29 cellular contexts compared by ENCODE assay signal in genomic region chr20:51265366-51265765, GRCh38.
"Had no signal": no experiment of that assay in that cellular context is flagged by ENCODE, and none has a peak within 500 bp of the region (broad histone marks: within the 10 kb centered on the region; RNA-seq: fewer than 3 reads in every experiment).

No MANE protein-coding gene starts in this region.

- H3K4me3 ChIP-seq: ascending aorta, cardiac muscle cell, PC-9 had no signal

- H3K4me1 ChIP-seq: ascending aorta had no signal

- H3K9ac ChIP-seq: KMS-11 had no signal

- H3K36me3 ChIP-seq: ascending aorta, cardiac muscle cell had no signal

- H3K27me3 ChIP-seq: ascending aorta, cardiac muscle cell had no signal

- H3K9me3 Mint-ChIP-seq: activated T-helper 2 cell treated with anti-CD3 and anti-CD28 coated beads, Interferon-gamma antibody, Interleukin-2, Interleukin-4, amounts not matched to agents 10 μg/mL and 5 μg/mL and 100 μg/mL, durations not matched to agents 14 hours and 24 hours and 36 hours had no signal

- H3K27me3 Mint-ChIP-seq: activated CD4-positive, alpha-beta T cell treated with anti-CD3 and anti-CD28 coated beads, Interleukin-2, amount 10 ng/mL, durations not matched to agents 7 days and 5 days had no signal

- H3K27ac ChIP-seq: ascending aorta, cardiac muscle cell, KMS-11, PC-9 had no signal

- H3K4me1 Mint-ChIP-seq: activated CD4-positive, alpha-beta T cell treated with anti-CD3 and anti-CD28 coated beads, Interleukin-2, amount 10 ng/mL, durations not matched to agents 7 days and 5 days; activated naive CD4-positive, alpha-beta T cell treated with anti-CD3 and anti-CD28 coated beads, Interleukin-2, amount 50 U/mL, for 24 hours; activated naive CD8-positive, alpha-beta T cell treated with anti-CD3 and anti-CD28 coated beads, Interleukin-2, amount 10 ng/mL, durations not matched to agents 7 days and 5 days; central memory CD8-positive, alpha-beta T cell had no signal

- DNase-seq: activated CD4-positive, alpha-beta T cell treated with anti-CD3 and anti-CD28 coated beads, Interleukin-2, amount 10 ng/mL, durations not matched to agents 7 days and 5 days; activated CD4-positive, alpha-beta T cell treated with anti-CD3 and anti-CD28 coated beads, Interleukin-2, amount 50 U/mL, for 48 hours; activated CD8-positive, alpha-beta T cell treated with anti-CD3 and anti-CD28 coated beads, Interleukin-2, amount 10 ng/mL, durations not matched to agents 7 days and 5 days; activated gamma-delta T cell; activated naive CD4-positive, alpha-beta T cell treated with Interleukin-2 at 50 U/mL for 16 hours; activated naive CD8-positive, alpha-beta T cell treated with anti-CD3 and anti-CD28 coated beads, Interleukin-2, amount 10 ng/mL, durations not matched to agents 7 days and 5 days; activated T-cell treated with anti-CD3 and anti-CD28 coated beads, Interleukin-2, amount 50 U/mL, for 24 hours; amygdala; NCI-H1105; NCI-H1417 treated with DMSO at 0.1 percent for 48 hours; NCI-H1694; NCI-H1930; NCI-H2081 treated with DMSO at 0.1 percent for 48 hours; NCI-H345; NCI-H524 treated with DMSO at 0.1 percent for 48 hours; NCI-H748 treated with DMSO at 0.1 percent for 48 hours; NK-92 treated with Interleukin-12 subunit alpha and Interleukin-12 subunit beta, amount 100 ng/mL, for 24 hours; PC-9; Right ventricle myocardium superior; SW 1271; T-helper 1 cell; T-helper 2 cell; T-helper 9 cell had no signal

- H3K36me3 Mint-ChIP-seq: activated naive CD4-positive, alpha-beta T cell treated with anti-CD3 and anti-CD28 coated beads, Interleukin-2, amount 50 U/mL, for 24 hours; activated naive CD8-positive, alpha-beta T cell treated with anti-CD3 and anti-CD28 coated beads, Interleukin-2, amount 10 ng/mL, durations not matched to agents 7 days and 5 days had no signal

- H2AFZ ChIP-seq: PC-9 had no signal

- H3K27ac Mint-ChIP-seq: activated CD4-positive, alpha-beta T cell treated with anti-CD3 and anti-CD28 coated beads, Interleukin-2, amount 10 ng/mL, durations not matched to agents 7 days and 5 days; activated CD8-positive, alpha-beta T cell treated with anti-CD3 and anti-CD28 coated beads, Interleukin-2, amount 10 ng/mL, durations not matched to agents 7 days and 5 days; activated naive CD4-positive, alpha-beta T cell treated with anti-CD3 and anti-CD28 coated beads, Interleukin-2, amount 50 U/mL, for 24 hours; activated naive CD8-positive, alpha-beta T cell treated with anti-CD3 and anti-CD28 coated beads, Interleukin-2, amount 10 ng/mL, durations not matched to agents 7 days and 5 days; activated T-cell treated with anti-CD3 and anti-CD28 coated beads, Interleukin-2, amount 50 U/mL, for 24 hours; activated T-helper 2 cell treated with anti-CD3 and anti-CD28 coated beads, Interferon-gamma antibody, Interleukin-2, Interleukin-4, amounts not matched to agents 10 μg/mL and 5 μg/mL and 100 μg/mL, durations not matched to agents 14 hours and 24 hours and 36 hours had no signal

- ATAC-seq: activated CD8-positive, alpha-beta T cell treated with anti-CD3 and anti-CD28 coated beads, Interleukin-2, amount 10 ng/mL, durations not matched to agents 7 days and 5 days had no signal

- H3K4me2 ChIP-seq: KMS-11, PC-9 had no signal

- H3K4me3 Mint-ChIP-seq: activated CD4-positive, alpha-beta T cell treated with anti-CD3 and anti-CD28 coated beads, Interleukin-2, amount 10 ng/mL, durations not matched to agents 7 days and 5 days; activated CD8-positive, alpha-beta T cell treated with anti-CD3 and anti-CD28 coated beads, Interleukin-2, amount 10 ng/mL, durations not matched to agents 7 days and 5 days; activated naive CD4-positive, alpha-beta T cell treated with anti-CD3 and anti-CD28 coated beads, Interleukin-2, amount 50 U/mL, for 24 hours; activated naive CD8-positive, alpha-beta T cell treated with anti-CD3 and anti-CD28 coated beads, Interleukin-2, amount 10 ng/mL, durations not matched to agents 7 days and 5 days; activated T-cell treated with anti-CD3 and anti-CD28 coated beads, Interleukin-2, amount 50 U/mL, for 24 hours; central memory CD8-positive, alpha-beta T cell had no signal
